In the genomic region with DNA sequence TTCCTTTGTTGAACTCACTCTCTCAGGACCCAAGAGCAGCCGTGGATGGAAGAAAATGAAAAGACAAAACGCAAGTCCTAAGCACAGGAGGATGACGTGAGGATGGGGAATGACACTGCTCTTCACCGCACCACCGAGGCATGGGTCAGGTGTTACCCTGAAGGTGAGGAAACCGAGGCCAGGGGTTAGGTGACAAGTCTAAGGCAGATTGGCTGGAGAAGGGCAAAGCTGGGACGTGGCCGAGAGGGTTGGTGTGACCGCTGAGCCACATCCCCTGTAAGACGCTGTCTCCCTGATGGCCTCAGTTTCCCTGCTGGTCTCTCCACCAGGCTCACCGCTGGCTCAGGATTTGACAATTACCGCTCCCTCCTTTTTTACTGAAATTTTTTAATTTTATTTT, we compare ENCODE assay signal across 22 cellular contexts.
"Had no signal": no experiment of that assay in that cellular context is flagged by ENCODE, and none has a peak within 500 bp of the region (broad histone marks: within the 10 kb centered on the region; RNA-seq: fewer than 3 reads in every experiment).

No MANE protein-coding gene starts in this region.

- DNase-seq: IMR-90, Karpas-422, KG1, MG63, NCI-H1092, NCI-H1105 treated with DMSO at 0.1 percent for 48 hours, NCI-H1417 treated with DMSO at 0.1 percent for 48 hours, NCI-H146, NCI-H1694 treated with DMSO at 0.1 percent for 48 hours, NCI-H1930, NCI-H2081, NCI-H2107, NCI-H2227 treated with DMSO at 0.1 percent for 48 hours, NCI-H524, NCI-H69, NCI-H774, RPMI8226, SHP77 treated with DMSO at 0.1 percent for 48 hours, SJCRH30 had no signal

- H3K4me1 ChIP-seq: SJCRH30 had no signal

- H3K4me3 ChIP-seq: MG63, SJCRH30 had no signal

- FAIRE-seq: HepG2, RCC 7860 had no signal

- H3K27ac ChIP-seq: SJCRH30 had no signal

- H3K36me3 ChIP-seq: MG63, SJCRH30 had no signal

- H3K9me3 ChIP-seq: MG63, SJCRH30 had no signal

- H3K27me3 ChIP-seq: MG63 had no signal

- ATAC-seq: HepG2, SK-N-SH treated with all-trans-retinoic acid at 6 μM for 48 hours had no signal
